Comparison of ENCODE assay signal across 26 cellular contexts in the genomic region with DNA sequence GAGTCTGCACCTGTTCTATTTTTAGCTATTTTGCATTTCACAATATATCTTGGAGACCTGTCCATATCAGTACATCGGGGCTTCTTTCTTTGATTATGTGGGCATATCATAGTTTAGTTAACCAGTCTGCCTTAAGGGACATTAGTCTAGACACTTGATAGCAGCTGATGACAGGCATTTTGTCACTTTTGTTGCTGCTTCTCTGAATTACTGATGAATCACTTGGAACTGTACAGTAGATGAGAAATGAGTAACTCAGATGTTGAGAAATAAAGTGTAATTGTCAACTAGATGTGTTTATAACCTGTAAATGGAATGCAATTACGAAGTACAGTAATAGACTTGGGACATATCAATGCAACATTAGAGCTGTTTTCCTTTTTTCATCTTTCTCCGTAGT. TPM values are rescaled to one million over a fixed set of nuclear protein-coding genes. Genes with fewer than 3 reads are reported as not detected.
"Had no signal": no experiment of that assay in that cellular context is flagged by ENCODE, and none has a peak within 500 bp of the region (broad histone marks: within the 10 kb centered on the region; RNA-seq: fewer than 3 reads in every experiment).

No MANE protein-coding gene starts in this region.

- H3K4me3 Mint-ChIP-seq: activated T-cell treated with anti-CD3 and anti-CD28 coated beads, Interleukin-2, amount 50 U/mL, for 72 hours; natural killer cell had no signal

- H3K4me1 Mint-ChIP-seq: natural killer cell had no signal

- H3K36me3 ChIP-seq: cardiac muscle cell, colonic mucosa, lower lobe of right lung had no signal

- DNase-seq: activated CD4-positive, alpha-beta T cell treated with anti-CD3 and anti-CD28 coated beads for 4 hours; activated CD4-positive, alpha-beta T cell treated with anti-CD3 and anti-CD28 coated beads, Interleukin-2, amount 50 U/mL, for 4 hours; activated naive CD4-positive, alpha-beta T cell; activated T-cell treated with anti-CD3 and anti-CD28 coated beads for 4 hours; activated T-cell treated with anti-CD3 and anti-CD28 coated beads, Interleukin-2, amount 50 U/mL, for 72 hours; cerebellar nuclear complex; colonic mucosa; effector CD8-positive, alpha-beta T cell; foreskin melanocyte; heart right ventricle; kidney glomerular epithelial cell; left lung; lower lobe of right lung; mesendoderm; natural killer cell; right cardiac atrium; spleen; stimulated activated CD4-positive, alpha-beta T cell treated with anti-CD3 and anti-CD28 coated beads, Interleukin-2, amount 100 ng/mL, for 48 hours; stimulated activated naive CD4-positive, alpha-beta T cell treated with Interleukin-2 at 50 U/mL for 16 hours; testis; transverse colon had no signal

- ATAC-seq: activated naive CD4-positive, alpha-beta T cell treated with anti-CD3 and anti-CD28 coated beads, Interleukin-2, amount 50 U/mL, for 72 hours; activated T-cell treated with anti-CD3 and anti-CD28 coated beads, Interleukin-2, amount 50 U/mL, for 72 hours; heart right ventricle; left lung; lower lobe of right lung; natural killer cell; right cardiac atrium had no signal

- H3K27ac Mint-ChIP-seq: activated naive CD4-positive, alpha-beta T cell treated with anti-CD3 and anti-CD28 coated beads, Interleukin-2, amount 50 U/mL, for 72 hours; activated T-cell treated with anti-CD3 and anti-CD28 coated beads, Interleukin-2, amount 50 U/mL, for 72 hours; natural killer cell had no signal

- H3K27ac ChIP-seq: cardiac muscle cell, colonic mucosa, heart right ventricle, left lung, lower lobe of right lung, spleen, testis, transverse colon, VCaP had no signal

- H3K4me3 ChIP-seq: cardiac muscle cell, colonic mucosa, heart right ventricle, left lung, lower lobe of right lung, spleen, testis, transverse colon had no signal

- H3K27me3 ChIP-seq: cardiac muscle cell, colonic mucosa, heart right ventricle, left lung, spleen, testis, transverse colon had no signal

- H3K4me1 ChIP-seq: colonic mucosa, heart right ventricle, left lung, lower lobe of right lung, spleen, testis, transverse colon had no signal

- H3K9me3 ChIP-seq: colonic mucosa, testis had no signal

RNA-seq across cellular contexts. Expression of a gene that starts 38.1 kb away (rescaled TPM):
- total RNA-seq: activated naive CD4-positive, alpha-beta T cell treated with anti-CD3 and anti-CD28 coated beads, Interleukin-2, amount 50 U/mL, for 72 hours; mononuclear cell; natural killer cell; T-helper 1 cell treated with Interleukin-12 subunit alpha and Interleukin-12 subunit beta and Interleukin-4 antibody, amounts not matched to agents 30 ng/mL and 1 ng/mL, for 36 hours had no signal
